In the genomic region with DNA sequence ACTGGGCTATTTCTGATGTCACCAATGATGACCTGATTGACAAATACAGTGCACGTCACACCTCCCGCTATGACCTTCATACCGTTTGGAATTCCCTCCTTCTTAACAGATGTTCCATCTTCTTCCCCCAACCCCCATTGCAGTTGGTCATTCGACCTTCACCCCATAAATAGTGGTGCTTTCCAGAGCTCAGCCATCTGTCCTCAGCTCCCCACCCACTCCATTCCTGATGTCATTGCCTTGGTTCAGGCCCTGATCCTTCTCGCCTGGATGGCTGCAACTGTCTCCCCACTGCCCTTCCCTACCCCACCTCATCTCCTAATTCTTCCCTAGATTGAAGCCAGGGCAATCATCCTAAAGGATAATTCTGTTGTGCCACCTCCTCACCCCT, we compare ENCODE assay signal across 30 cellular contexts.
"Had no signal": no experiment of that assay in that cellular context is flagged by ENCODE, and none has a peak within 500 bp of the region (broad histone marks: within the 10 kb centered on the region; RNA-seq: fewer than 3 reads in every experiment).

No MANE protein-coding gene starts in this region.

- H3K9me3 Mint-ChIP-seq: activated CD4-positive, alpha-beta memory T cell treated with anti-CD3 and anti-CD28 coated beads for 36 hours; activated CD4-positive, alpha-beta T cell treated with anti-CD3 and anti-CD28 coated beads, Interleukin-2, amount 10 ng/mL, durations not matched to agents 24 days and 14 days; activated naive CD4-positive, alpha-beta T cell treated with anti-CD3 and anti-CD28 coated beads, Interleukin-2, amount 10 ng/mL, durations not matched to agents 7 days and 5 days; activated naive CD8-positive, alpha-beta T cell treated with anti-CD3 and anti-CD28 coated beads, Interleukin-2, amount 10 ng/mL, durations not matched to agents 7 days and 5 days; natural killer cell; neural progenitor cell; T-helper 2 cell treated with Interferon-gamma antibody and Interleukin-4, amounts not matched to agents 5 μg/mL and 100 μg/mL, for 36 hours had no signal

- H3K4me1 Mint-ChIP-seq: activated CD4-positive, alpha-beta T cell treated with anti-CD3 and anti-CD28 coated beads, Interleukin-2, amount 10 ng/mL, durations not matched to agents 24 days and 14 days; activated naive CD4-positive, alpha-beta T cell treated with anti-CD3 and anti-CD28 coated beads, Interleukin-2, amount 10 ng/mL, durations not matched to agents 7 days and 5 days; activated naive CD8-positive, alpha-beta T cell treated with anti-CD3 and anti-CD28 coated beads, Interleukin-2, amount 10 ng/mL, durations not matched to agents 7 days and 5 days; memory B cell; natural killer cell; neural progenitor cell; T-cell had no signal

- H3K4me3 Mint-ChIP-seq: activated CD4-positive, alpha-beta memory T cell treated with anti-CD3 and anti-CD28 coated beads for 36 hours; activated CD4-positive, alpha-beta T cell treated with anti-CD3 and anti-CD28 coated beads, Interleukin-2, amount 10 ng/mL, durations not matched to agents 24 days and 14 days; activated naive CD4-positive, alpha-beta T cell treated with anti-CD3 and anti-CD28 coated beads, Interleukin-2, amount 10 ng/mL, durations not matched to agents 7 days and 5 days; activated naive CD8-positive, alpha-beta T cell treated with anti-CD3 and anti-CD28 coated beads, Interleukin-2, amount 10 ng/mL, durations not matched to agents 7 days and 5 days; activated T-helper 1 cell treated with anti-CD3 and anti-CD28 coated beads, Interleukin-12 subunit alpha, Interleukin-12 subunit beta, Interleukin-2, Interleukin-4 antibody, amounts not matched to agents 30 ng/mL and 10 ng/mL and 1 ng/mL, durations not matched to agents 14 hours and 24 hours and 36 hours; effector memory CD8-positive, alpha-beta T cell; memory B cell; natural killer cell; neural progenitor cell; T-cell; T-helper 2 cell treated with Interferon-gamma antibody and Interleukin-4, amounts not matched to agents 5 μg/mL and 100 μg/mL, for 36 hours had no signal

- DNase-seq: activated CD4-positive, alpha-beta memory T cell treated with anti-CD3 and anti-CD28 coated beads for 36 hours; activated CD8-positive, alpha-beta memory T cell treated with anti-CD3 and anti-CD28 coated beads, Interleukin-2, amount 50 U/mL, for 4 hours; activated effector memory CD4-positive, alpha-beta T cell treated with anti-CD3 and anti-CD28 coated beads, Interleukin-2, amount 50 U/mL, for 16 hours; activated naive CD4-positive, alpha-beta T cell treated with anti-CD3 and anti-CD28 coated beads, Interleukin-2, amount 10 ng/mL, durations not matched to agents 7 days and 5 days; activated naive CD8-positive, alpha-beta T cell treated with anti-CD3 and anti-CD28 coated beads, Interleukin-2, amount 10 ng/mL, durations not matched to agents 7 days and 5 days; activated T-cell treated with anti-CD3 and anti-CD28 coated beads, Interleukin-2, amount 50 U/mL, for 1 hour; amniotic stem cell; brain microvascular endothelial cell; caudate nucleus; cortex of kidney; effector memory CD8-positive, alpha-beta T cell; foreskin keratinocyte; left cardiac atrium; midbrain; natural killer cell; occipital lobe; spleen; stimulated activated CD4-positive, alpha-beta T cell treated with anti-CD3 and anti-CD28 coated beads, Interleukin-2, amount 100 ng/mL, for 48 hours; stimulated activated naive CD4-positive, alpha-beta T cell treated with Interleukin-2 at 50 U/mL for 16 hours; T-cell had no signal

- H3K27ac ChIP-seq: brain microvascular endothelial cell, foreskin keratinocyte, neural progenitor cell, parathyroid adenoma, spleen, tibial nerve, VCaP had no signal

- H3K27ac Mint-ChIP-seq: activated CD4-positive, alpha-beta memory T cell treated with anti-CD3 and anti-CD28 coated beads for 36 hours; activated CD4-positive, alpha-beta T cell treated with anti-CD3 and anti-CD28 coated beads, Interleukin-2, amount 10 ng/mL, durations not matched to agents 24 days and 14 days; activated naive CD4-positive, alpha-beta T cell treated with anti-CD3 and anti-CD28 coated beads, Interleukin-2, amount 10 ng/mL, durations not matched to agents 7 days and 5 days; activated naive CD8-positive, alpha-beta T cell treated with anti-CD3 and anti-CD28 coated beads, Interleukin-2, amount 10 ng/mL, durations not matched to agents 7 days and 5 days; activated T-helper 1 cell treated with anti-CD3 and anti-CD28 coated beads, Interleukin-12 subunit alpha, Interleukin-12 subunit beta, Interleukin-2, Interleukin-4 antibody, amounts not matched to agents 30 ng/mL and 10 ng/mL and 1 ng/mL, durations not matched to agents 14 hours and 24 hours and 36 hours; effector memory CD8-positive, alpha-beta T cell; memory B cell; natural killer cell; neural progenitor cell; T-cell; T-helper 2 cell treated with Interferon-gamma antibody and Interleukin-4, amounts not matched to agents 5 μg/mL and 100 μg/mL, for 36 hours had no signal

- ATAC-seq: effector memory CD8-positive, alpha-beta T cell; foreskin keratinocyte; natural killer cell; T-cell had no signal

- H3K79me2 ChIP-seq: parathyroid adenoma had no signal

- H3K27me3 ChIP-seq: brain microvascular endothelial cell, foreskin keratinocyte, neural progenitor cell, spleen, tibial nerve had no signal

- H3K9ac ChIP-seq: neural progenitor cell, parathyroid adenoma had no signal

- H3K36me3 Mint-ChIP-seq: activated CD4-positive, alpha-beta memory T cell treated with anti-CD3 and anti-CD28 coated beads for 36 hours; activated naive CD4-positive, alpha-beta T cell treated with anti-CD3 and anti-CD28 coated beads, Interleukin-2, amount 10 ng/mL, durations not matched to agents 7 days and 5 days; activated naive CD8-positive, alpha-beta T cell treated with anti-CD3 and anti-CD28 coated beads, Interleukin-2, amount 10 ng/mL, durations not matched to agents 7 days and 5 days; natural killer cell; neural progenitor cell; T-cell had no signal

- H3K4me2 ChIP-seq: neural progenitor cell had no signal

- H3K4me1 ChIP-seq: foreskin keratinocyte, neural progenitor cell, parathyroid adenoma, spleen had no signal

- FAIRE-seq: astrocyte, islet of Langerhans had no signal

- H2AFZ ChIP-seq: neural progenitor cell, parathyroid adenoma had no signal

- H3K4me3 ChIP-seq: neural progenitor cell, spleen, tibial nerve had no signal

- H3K36me3 ChIP-seq: brain microvascular endothelial cell, neural progenitor cell, spleen, tibial nerve had no signal
